In the genomic region with DNA sequence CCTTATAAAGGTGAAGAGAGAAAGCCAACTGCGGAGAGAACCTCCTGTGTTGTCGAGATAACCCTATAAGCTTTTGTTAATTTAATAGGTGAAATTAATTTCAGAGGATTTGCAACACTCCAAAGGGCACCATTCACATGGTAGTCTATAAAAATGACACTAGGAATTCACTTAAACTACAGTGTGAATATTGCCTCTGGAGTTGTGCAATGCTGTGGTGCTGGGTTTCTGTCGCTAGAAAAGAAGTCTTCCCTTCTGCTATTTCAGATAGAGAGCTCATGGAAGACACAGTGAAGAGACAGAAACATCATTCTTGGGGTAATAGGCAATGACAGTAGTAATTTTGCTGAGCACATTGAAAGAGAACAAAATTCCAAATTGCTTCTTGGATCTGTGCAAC, we compare ENCODE assay signal across 26 cellular contexts. TPM values are rescaled to one million over a fixed set of nuclear protein-coding genes. Genes with fewer than 3 reads are reported as not detected.
"Had no signal": no experiment of that assay in that cellular context is flagged by ENCODE, and none has a peak within 500 bp of the region (broad histone marks: within the 10 kb centered on the region; RNA-seq: fewer than 3 reads in every experiment).

No MANE protein-coding gene starts in this region.

- H3K4me1 ChIP-seq: psoas muscle, right lobe of liver, stomach, transverse colon had no signal

- H3K4me3 ChIP-seq: coronary artery, heart right ventricle, psoas muscle, right lobe of liver, spleen, stomach, thoracic aorta, transverse colon had no signal

- FAIRE-seq: endothelial cell of umbilical vein, islet of Langerhans had no signal

- H3K27me3 ChIP-seq: right lobe of liver, spleen, stomach, transverse colon had no signal

- ATAC-seq: heart right ventricle; psoas muscle; right lobe of liver; stimulated activated naive B cell treated with anti-CD40 and anti-IgM and Interleukin-4, amounts not matched to agents 10 μg/mL and 1 μg/mL and 100 μg/mL, for 72 hours had no signal

- H3K27ac ChIP-seq: coronary artery, psoas muscle, right lobe of liver, spleen, stomach, thoracic aorta, transverse colon had no signal

- DNase-seq: effector CD4-positive, alpha-beta T cell; endodermal cell; erythroblast; heart right ventricle; hypothalamus; kidney glomerular epithelial cell; mesendoderm; naive B cell; psoas muscle; retina; right lobe of liver; spleen; stimulated activated CD4-positive, alpha-beta T cell treated with anti-CD3 and anti-CD28 coated beads, Interleukin-15, amount 100 ng/mL, for 24 hours; stimulated activated CD4-positive, alpha-beta T cell treated with anti-CD3 and anti-CD28 coated beads, Interleukin-1b, Interleukin-23, amount 100 ng/mL, for 48 hours; stimulated activated CD4-positive, alpha-beta T cell treated with anti-CD3 and anti-CD28 coated beads, Interleukin-4, amount 100 ng/mL, for 4 hours; stimulated activated naive B cell treated with anti-CD40 and anti-IgM and Interleukin-4, amounts not matched to agents 10 μg/mL and 1 μg/mL and 100 μg/mL, for 72 hours; stomach; substantia nigra; transverse colon had no signal

- H3K9me3 ChIP-seq: heart right ventricle, psoas muscle, right lobe of liver, spleen, stomach, thoracic aorta, transverse colon had no signal

- H3K36me3 ChIP-seq: heart right ventricle, right lobe of liver, spleen, stomach, thoracic aorta, transverse colon had no signal

RNA-seq across cellular contexts. Expression of gene PROK2, which starts 28.8 kb away (rescaled TPM):
- total RNA-seq: dermis microvascular lymphatic vessel endothelial cell, endothelial cell of umbilical vein, lung microvascular endothelial cell, stomach, transverse colon, ureter had no signal
- polyA plus RNA-seq: endothelial cell of umbilical vein had no signal
